In genomic region chr22:41524809-41525449, GRCh38 we compare ENCODE assay signal across 8 cellular contexts. TPM values are rescaled to one million over a fixed set of nuclear protein-coding genes. Genes with fewer than 3 reads are reported as not detected.
DNase-seq lines count a peak whose midpoint lies in the region; ATAC-seq lines count a peak whose summit lies in the region.

No MANE protein-coding gene starts in this region.

- no peaks in the 10 kb centered on the region for H3K9me3 ChIP-seq in esophagus (ENCODE audit: control insufficient read depth in 2 of 2, insufficient read depth in 1 of 2, low read depth in 1 of 2, low read length in 1 of 2)

- H3K36me3 Mint-ChIP-seq in activated CD4-positive, alpha-beta memory T cell treated with anti-CD3 and anti-CD28 coated beads, Interleukin-2, amount 10 ng/mL, durations not matched to agents 7 days and 5 days (ENCODE audit: low read depth) = peaks cover 20% of the 10 kb centered on the region

- no peaks in the 10 kb centered on the region for H3K27me3 ChIP-seq in H7 (ENCODE audit: control insufficient read depth, insufficient read depth, low read length)
- H3K27me3 ChIP-seq in esophagus (ENCODE audit: control insufficient read depth in 1 of 2, insufficient read depth in 2 of 2, low read length in 2 of 2) = no peaks in the 10 kb centered on the region

- H3K9me3 Mint-ChIP-seq in activated CD4-positive, alpha-beta memory T cell treated with anti-CD3 and anti-CD28 coated beads, Interleukin-2, amount 10 ng/mL, durations not matched to agents 7 days and 5 days = no peaks in the 10 kb centered on the region

- ATAC-seq in esophagus mucosa = no peak

- DNase-seq in H7 (peak; percentile 73), NCI-H187 treated with DMSO at 0.1 percent for 48 hours (lab: John Stamatoyannopoulos, UW) (no peak), amniotic stem cell (lab: John Stamatoyannopoulos, UW) (no peak), NCI-H2029 (lab: John Stamatoyannopoulos, UW) (no peak)
- peak; percentile 71 for DNase-seq in activated CD4-positive, alpha-beta memory T cell treated with anti-CD3 and anti-CD28 coated beads, Interleukin-2, amount 10 ng/mL, durations not matched to agents 7 days and 5 days
- DNase-seq in stimulated activated CD4-positive, alpha-beta T cell treated with anti-CD3 and anti-CD28 coated beads, Interleukin-2, amount 100 ng/mL, for 24 hours = peak; percentile 63 to 72

- WGBS in esophagus, 2 donors = 61 to 67% methylated on average over 17 of the region's 17 CpGs

- POLR2A ChIA-PET in activated CD4-positive, alpha-beta memory T cell treated with anti-CD3 and anti-CD28 coated beads, Interleukin-2, amount 10 ng/mL, durations not matched to agents 7 days and 5 days (lab: Charles Lee) = interaction anchor here (0.6 to 2.1 kb wide), 6 partner anchors 19 to 151 kb away, joined by 3 to 6 read pairs (median 4); partner anchors contain the start of genes ACO2, PHF5A and POLR3H

- H3K27ac Mint-ChIP-seq in activated CD4-positive, alpha-beta memory T cell treated with anti-CD3 and anti-CD28 coated beads, Interleukin-2, amount 10 ng/mL, durations not matched to agents 7 days and 5 days = peak overlapping the region; percentile 71

- H3K36me3 ChIP-seq in H7 (replicated peaks; ENCODE audit: control insufficient read depth, insufficient read depth, low read length) = peaks cover 33% of the 10 kb centered on the region
- peaks cover 15 to 60% of the 10 kb centered on the region in 2 donors for H3K36me3 ChIP-seq in esophagus (ENCODE audit: control insufficient read depth in 2 of 2, insufficient read depth in 2 of 2, low read length in 1 of 2)

- H3K4me1 Mint-ChIP-seq in activated CD4-positive, alpha-beta memory T cell treated with anti-CD3 and anti-CD28 coated beads, Interleukin-2, amount 10 ng/mL, durations not matched to agents 7 days and 5 days = peaks cover 13% of the 10 kb centered on the region

- no peaks in the 10 kb centered on the region for H3K27me3 Mint-ChIP-seq in activated CD4-positive, alpha-beta memory T cell treated with anti-CD3 and anti-CD28 coated beads, Interleukin-2, amount 10 ng/mL, durations not matched to agents 7 days and 5 days

- peaks cover 3 to 18% of the 10 kb centered on the region in 2 donors for H3K4me1 ChIP-seq in esophagus (ENCODE audit: control insufficient read depth in 2 of 2, insufficient read depth in 2 of 2, low read length in 1 of 2)

- H3K4me3 ChIP-seq in H7 (ENCODE audit: insufficient read depth, low read depth, low read length) (no peak overlapping the region), esophagus (ENCODE audit: low read depth in 1 of 2, low read length in 2 of 2) (no peak overlapping the region)

- CTCF ChIA-PET in activated CD4-positive, alpha-beta memory T cell treated with anti-CD3 and anti-CD28 coated beads, Interleukin-2, amount 10 ng/mL, durations not matched to agents 7 days and 5 days (lab: Charles Lee) = interaction anchor here (0.8 to 2.1 kb wide), 4 partner anchors 8 to 142 kb away, joined by 3 to 21 read pairs (median 4); no protein-coding TSS in a partner anchor

- peak overlapping the region; percentile 50 to 87 for H3K27ac ChIP-seq in esophagus (ENCODE audit: low read depth in 2 of 2, low read length in 1 of 2)

- H3K4me3 Mint-ChIP-seq in activated CD4-positive, alpha-beta memory T cell treated with anti-CD3 and anti-CD28 coated beads, Interleukin-2, amount 10 ng/mL, durations not matched to agents 7 days and 5 days = no peak overlapping the region

RNA-seq across cellular contexts. Expression of gene POLR3H, which starts 19.3 kb away (rescaled TPM):
- 8.5 and 9.5 TPM in 2 replicates for total RNA-seq in H7 (2014; rRNA removed; shearing (Covaris generic))
- 10 to 100 TPM; 19.2 to 20.5 TPM for total RNA-seq in activated CD4-positive, alpha-beta memory T cell treated with anti-CD3 and anti-CD28 coated beads, Interleukin-2, amount 10 ng/mL, durations not matched to agents 7 days and 5 days
- polyA plus RNA-seq in esophagus = 10 to 100 TPM; 24.3 to 25.9 TPM
- total RNA-seq in esophagus mucosa = 27.8 TPM

RNA-seq across cellular contexts. Expression of gene CSDC2, which starts 35.9 kb away (rescaled TPM):
- 0.78 and 2.2 TPM in 2 replicates for total RNA-seq in H7 (2014; rRNA removed; shearing (Covaris generic))
- total RNA-seq in activated CD4-positive, alpha-beta memory T cell treated with anti-CD3 and anti-CD28 coated beads, Interleukin-2, amount 10 ng/mL, durations not matched to agents 7 days and 5 days = not detected
- 1 to 10 TPM; 1.1 to 1.2 TPM for polyA plus RNA-seq in esophagus
- total RNA-seq in esophagus mucosa = 0.08 TPM

RNA-seq across cellular contexts. Expression of gene ACO2, which starts 56.0 kb away (rescaled TPM):
- 101 and 103 TPM in 2 replicates for total RNA-seq in H7 (2014; rRNA removed; shearing (Covaris generic))
- 10 to 100 TPM; 69.9 to 72.2 TPM for total RNA-seq in activated CD4-positive, alpha-beta memory T cell treated with anti-CD3 and anti-CD28 coated beads, Interleukin-2, amount 10 ng/mL, durations not matched to agents 7 days and 5 days
- 10 to 100 TPM; 22.6 to 59.7 TPM for polyA plus RNA-seq in esophagus
- 66.5 TPM for total RNA-seq in esophagus mucosa

RNA-seq across cellular contexts. Expression of gene PHF5A, which starts 56.4 kb away (rescaled TPM):
- 111 and 115 TPM in 2 replicates for total RNA-seq in H7 (2014; rRNA removed; shearing (Covaris generic))
- total RNA-seq in activated CD4-positive, alpha-beta memory T cell treated with anti-CD3 and anti-CD28 coated beads, Interleukin-2, amount 10 ng/mL, durations not matched to agents 7 days and 5 days = 10 to 100 TPM; 43.9 to 55.3 TPM
- polyA plus RNA-seq in esophagus = 10 to 100 TPM; 41.4 to 61.8 TPM
- 39.2 TPM for total RNA-seq in esophagus mucosa

Comparison
In these comparisons a context has a peak if more than half of its experiments do, and no peak if none do; other contexts are left out.
1. DNase-seq: peak in H7 (single experiment), activated CD4-positive, alpha-beta memory T cell treated with anti-CD3 and anti-CD28 coated beads, Interleukin-2, amount 10 ng/mL, durations not matched to agents 7 days and 5 days (single experiment) and stimulated activated CD4-positive, alpha-beta T cell treated with anti-CD3 and anti-CD28 coated beads, Interleukin-2, amount 100 ng/mL, for 24 hours (2 of 2); none in NCI-H187 treated with DMSO at 0.1 percent for 48 hours (single experiment), amniotic stem cell (single experiment) and NCI-H2029 (single experiment).